Comparison of ENCODE assay signal across 1 cellular context in the genomic region with DNA sequence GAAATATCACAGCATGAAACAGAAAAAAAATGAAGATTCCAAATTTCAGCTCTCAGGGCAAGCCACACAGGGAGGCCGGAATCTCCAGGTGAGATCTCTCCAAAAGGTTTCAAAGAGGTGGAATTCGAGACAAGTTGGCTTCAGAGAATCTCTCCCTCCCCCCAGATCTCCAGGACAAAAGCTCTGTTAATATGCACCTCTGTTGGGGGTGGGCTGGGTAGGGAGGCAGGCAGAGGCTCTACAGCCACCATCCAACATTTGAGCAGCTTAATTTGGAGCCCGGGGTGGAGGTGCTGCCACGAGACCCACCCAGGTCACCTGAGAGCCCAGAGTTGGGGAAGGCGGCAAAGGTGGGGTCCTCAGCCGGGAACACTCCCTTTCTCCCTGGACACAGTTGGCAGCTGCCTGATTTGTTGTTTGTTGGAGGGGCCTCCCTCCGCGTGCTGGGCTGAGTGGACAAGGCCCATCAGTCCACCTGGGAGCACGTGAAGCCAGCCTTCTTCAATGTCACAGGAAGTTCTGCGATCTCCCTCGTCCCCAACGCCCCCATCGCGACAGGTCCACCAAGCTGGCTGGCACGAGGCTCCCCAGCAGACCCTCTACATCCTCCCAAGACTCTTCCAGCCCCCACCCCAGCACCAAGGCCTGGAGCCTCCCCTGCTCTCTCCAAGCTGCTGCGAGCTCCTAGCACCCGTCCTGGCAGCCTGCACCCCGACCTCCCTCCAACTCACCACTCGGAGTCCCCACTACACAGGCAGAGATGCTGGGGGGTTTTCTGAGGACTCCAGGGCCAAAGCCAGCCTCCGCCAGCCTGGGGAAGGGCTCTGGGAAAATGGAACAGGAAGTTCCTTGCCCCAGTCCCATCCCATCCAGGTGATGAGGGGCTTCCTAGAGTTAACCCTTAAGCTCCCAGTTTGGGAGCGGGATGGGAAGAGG.
TF ChIP-seq lines count a peak whose summit lies in the region.

A gene (minus strand): TSS at position 836 of the 936 bp plus-strand sequence. CDS start 6,357 bp downstream, outside the sequence.

TF ChIP-seq in HCT116, 20 proteins besides CTCF, POLR2A, EP300 and RAD21:
- TF ChIP-seq, protein P1, sequence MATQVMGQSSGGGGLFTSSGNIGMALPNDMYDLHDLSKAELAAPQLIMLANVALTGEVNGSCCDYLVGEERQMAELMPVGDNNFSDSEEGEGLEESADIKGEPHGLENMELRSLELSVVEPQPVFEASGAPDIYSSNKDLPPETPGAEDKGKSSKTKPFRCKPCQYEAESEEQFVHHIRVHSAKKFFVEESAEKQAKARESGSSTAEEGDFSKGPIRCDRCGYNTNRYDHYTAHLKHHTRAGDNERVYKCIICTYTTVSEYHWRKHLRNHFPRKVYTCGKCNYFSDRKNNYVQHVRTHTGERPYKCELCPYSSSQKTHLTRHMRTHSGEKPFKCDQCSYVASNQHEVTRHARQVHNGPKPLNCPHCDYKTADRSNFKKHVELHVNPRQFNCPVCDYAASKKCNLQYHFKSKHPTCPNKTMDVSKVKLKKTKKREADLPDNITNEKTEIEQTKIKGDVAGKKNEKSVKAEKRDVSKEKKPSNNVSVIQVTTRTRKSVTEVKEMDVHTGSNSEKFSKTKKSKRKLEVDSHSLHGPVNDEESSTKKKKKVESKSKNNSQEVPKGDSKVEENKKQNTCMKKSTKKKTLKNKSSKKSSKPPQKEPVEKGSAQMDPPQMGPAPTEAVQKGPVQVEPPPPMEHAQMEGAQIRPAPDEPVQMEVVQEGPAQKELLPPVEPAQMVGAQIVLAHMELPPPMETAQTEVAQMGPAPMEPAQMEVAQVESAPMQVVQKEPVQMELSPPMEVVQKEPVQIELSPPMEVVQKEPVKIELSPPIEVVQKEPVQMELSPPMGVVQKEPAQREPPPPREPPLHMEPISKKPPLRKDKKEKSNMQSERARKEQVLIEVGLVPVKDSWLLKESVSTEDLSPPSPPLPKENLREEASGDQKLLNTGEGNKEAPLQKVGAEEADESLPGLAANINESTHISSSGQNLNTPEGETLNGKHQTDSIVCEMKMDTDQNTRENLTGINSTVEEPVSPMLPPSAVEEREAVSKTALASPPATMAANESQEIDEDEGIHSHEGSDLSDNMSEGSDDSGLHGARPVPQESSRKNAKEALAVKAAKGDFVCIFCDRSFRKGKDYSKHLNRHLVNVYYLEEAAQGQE (IDR thresholded peaks at IDR 0.05; ENCODE audit: low read depth): no peak
- TF ChIP-seq SP1 (IDR thresholded peaks at IDR 0.05; ENCODE audit: low read depth) (no peak), CEBPB (IDR thresholded peaks at IDR 0.05; ENCODE audit: low read depth) (no peak), SRF (IDR thresholded peaks at IDR 0.05; ENCODE audit: low read depth) (no peak), ZNF274 (IDR thresholded peaks at IDR 0.05; ENCODE audit: low read depth, low read length) (no peak), SIN3A (IDR thresholded peaks at IDR 0.05; ENCODE audit: low read depth) (no peak), YY1 (IDR thresholded peaks at IDR 0.05; ENCODE audit: extremely low read depth, insufficient replicate concordance, low read depth, low read length) (no peak), EGR1 (IDR thresholded peaks at IDR 0.05; ENCODE audit: low read depth) (no peak)
- TF ChIP-seq, protein P2, sequence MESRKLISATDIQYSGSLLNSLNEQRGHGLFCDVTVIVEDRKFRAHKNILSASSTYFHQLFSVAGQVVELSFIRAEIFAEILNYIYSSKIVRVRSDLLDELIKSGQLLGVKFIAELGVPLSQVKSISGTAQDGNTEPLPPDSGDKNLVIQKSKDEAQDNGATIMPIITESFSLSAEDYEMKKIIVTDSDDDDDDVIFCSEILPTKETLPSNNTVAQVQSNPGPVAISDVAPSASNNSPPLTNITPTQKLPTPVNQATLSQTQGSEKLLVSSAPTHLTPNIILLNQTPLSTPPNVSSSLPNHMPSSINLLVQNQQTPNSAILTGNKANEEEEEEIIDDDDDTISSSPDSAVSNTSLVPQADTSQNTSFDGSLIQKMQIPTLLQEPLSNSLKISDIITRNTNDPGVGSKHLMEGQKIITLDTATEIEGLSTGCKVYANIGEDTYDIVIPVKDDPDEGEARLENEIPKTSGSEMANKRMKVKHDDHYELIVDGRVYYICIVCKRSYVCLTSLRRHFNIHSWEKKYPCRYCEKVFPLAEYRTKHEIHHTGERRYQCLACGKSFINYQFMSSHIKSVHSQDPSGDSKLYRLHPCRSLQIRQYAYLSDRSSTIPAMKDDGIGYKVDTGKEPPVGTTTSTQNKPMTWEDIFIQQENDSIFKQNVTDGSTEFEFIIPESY (IDR thresholded peaks at IDR 0.05; ENCODE audit: extremely low read depth, insufficient replicate concordance, low read length): no peak
- TF ChIP-seq, protein P3, sequence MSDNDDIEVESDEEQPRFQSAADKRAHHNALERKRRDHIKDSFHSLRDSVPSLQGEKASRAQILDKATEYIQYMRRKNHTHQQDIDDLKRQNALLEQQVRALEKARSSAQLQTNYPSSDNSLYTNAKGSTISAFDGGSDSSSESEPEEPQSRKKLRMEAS (IDR thresholded peaks at IDR 0.05): no peak
TF ChIP-seq in HCT116: peak in this region for 0.
